8 cellular contexts compared by ENCODE assay signal in the genomic region with DNA sequence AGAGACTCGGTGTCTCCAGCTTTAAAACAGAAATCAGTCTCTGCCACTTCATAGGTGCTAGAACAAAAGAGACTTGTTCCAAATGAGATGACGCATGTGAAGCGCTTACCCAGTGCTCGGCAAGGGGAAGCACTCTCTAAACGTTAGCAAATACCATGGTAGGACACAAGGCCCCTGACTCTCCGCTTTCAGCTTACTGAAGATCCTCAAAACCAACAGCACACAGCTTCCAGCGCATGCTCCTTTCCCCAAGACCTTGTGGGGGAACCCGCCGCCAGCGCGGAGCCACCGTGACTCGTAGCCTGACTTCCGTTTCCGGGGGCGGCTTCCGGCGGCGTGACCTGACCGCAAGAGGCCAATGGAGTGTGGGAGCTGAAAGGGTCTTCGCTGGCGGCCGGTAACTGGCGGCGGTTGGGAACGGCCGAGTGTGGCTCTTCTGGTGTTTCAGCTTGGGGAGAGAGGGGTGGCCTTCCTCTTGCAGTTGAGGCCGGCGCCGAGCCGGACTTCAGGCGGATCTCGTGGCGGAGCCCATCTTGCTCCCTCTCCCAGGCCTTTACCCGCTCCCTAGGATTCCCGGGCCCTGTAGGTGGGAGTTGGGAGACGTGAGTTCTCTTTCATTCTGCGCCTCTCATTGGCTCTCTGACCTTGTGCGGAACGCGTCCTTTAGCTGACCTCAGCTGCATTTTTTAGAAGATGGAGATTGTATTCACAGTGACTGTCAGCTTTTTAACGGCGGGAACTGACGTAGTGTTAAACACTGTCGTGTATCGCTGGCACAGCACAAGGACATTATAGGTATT. TPM values are rescaled to one million over a fixed set of nuclear protein-coding genes. Genes with fewer than 3 reads are reported as not detected.
DNase-seq lines count a peak whose midpoint lies in the region; ATAC-seq and TF ChIP-seq lines count a peak whose summit lies in the region.

A gene with protein sequence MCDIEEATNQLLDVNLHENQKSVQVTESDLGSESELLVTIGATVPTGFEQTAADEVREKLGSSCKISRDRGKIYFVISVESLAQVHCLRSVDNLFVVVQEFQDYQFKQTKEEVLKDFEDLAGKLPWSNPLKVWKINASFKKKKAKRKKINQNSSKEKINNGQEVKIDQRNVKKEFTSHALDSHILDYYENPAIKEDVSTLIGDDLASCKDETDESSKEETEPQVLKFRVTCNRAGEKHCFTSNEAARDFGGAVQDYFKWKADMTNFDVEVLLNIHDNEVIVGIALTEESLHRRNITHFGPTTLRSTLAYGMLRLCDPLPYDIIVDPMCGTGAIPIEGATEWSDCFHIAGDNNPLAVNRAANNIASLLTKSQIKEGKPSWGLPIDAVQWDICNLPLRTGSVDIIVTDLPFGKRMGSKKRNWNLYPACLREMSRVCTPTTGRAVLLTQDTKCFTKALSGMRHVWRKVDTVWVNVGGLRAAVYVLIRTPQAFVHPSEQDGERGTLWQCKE (plus strand): TSS at position 324 of the 800 bp plus-strand sequence. CDS start 2,015 bp downstream, outside the sequence.

- H3K4me3 Mint-ChIP-seq in activated B cell treated with CpG ODN at 0.5 μM for 24 hours: peak within 1 kb of the TSS; percentile 99

- POLR2A ChIA-PET in AG04449 (lab: Yijun Ruan, JAX) (interaction anchor here (0.7 to 2.9 kb wide), 7 partner anchors 10 to 307 kb away, joined by 3 to 29 read pairs (median 3); a partner anchor contains a TSS), activated B cell treated with CpG ODN at 0.5 μM for 24 hours (lab: Charles Lee) (interaction anchor here (0.5 to 2.6 kb wide), 22 partner anchors 8 to 1776 kb away, joined by 3 to 84 read pairs (median 6); a partner anchor contains a TSS)

- CTCF ChIA-PET in AG04449 (lab: Yijun Ruan, JAX) (interaction anchor here (0.8 to 4.7 kb wide), 10 partner anchors 10 to 376 kb away, joined by 3 to 62 read pairs (median 4); no protein-coding TSS in a partner anchor), activated B cell treated with CpG ODN at 0.5 μM for 24 hours (lab: Charles Lee) (interaction anchor here (0.6 to 3.1 kb wide), 4 partner anchors 9 to 579 kb away, joined by 3 to 33 read pairs (median 4); no protein-coding TSS in a partner anchor)

- TF ChIP-seq CTCF in AG04449 (IDR thresholded peaks at IDR 0.05; ENCODE audit: insufficient read depth, low read length, missing control alignments) (no peak), activated B cell treated with CpG ODN at 0.5 μM for 24 hours (IDR thresholded peaks at IDR 0.05) (no peak)

- peak within 1 kb of the TSS; percentile 98 for H3K27ac Mint-ChIP-seq in activated B cell treated with CpG ODN at 0.5 μM for 24 hours

- peak within 1 kb of the TSS; percentile 69 for H3K27ac ChIP-seq in caudate nucleus (ENCODE audit: low read depth, low read length)

- peak; percentile 90 for ATAC-seq in GM18870 (IDR thresholded peaks at IDR 0.05; ENCODE audit: unreplicated experiment)
- ATAC-seq in HG03135 (IDR thresholded peaks at IDR 0.05; ENCODE audit: unreplicated experiment): peak; percentile 96
- ATAC-seq in activated B cell treated with CpG ODN at 0.5 μM for 24 hours (ENCODE audit: low read depth): peak; percentile 96

- H3K9me3 Mint-ChIP-seq in activated B cell treated with CpG ODN at 0.5 μM for 24 hours: no peaks in the 10 kb centered on the region

- peaks cover 32% of the 10 kb centered on the region for H3K36me3 Mint-ChIP-seq in activated B cell treated with CpG ODN at 0.5 μM for 24 hours (ENCODE audit: low read depth)

- peak; percentile 53 for DNase-seq in AG04449 (ENCODE audit: low read depth, low spot score)
- DNase-seq in NCI-H345 (lab: John Stamatoyannopoulos, UW): peak; percentile 87
- DNase-seq in activated B cell treated with CpG ODN at 0.5 μM for 24 hours: peak; percentile 92
- DNase-seq in caudate nucleus (lab: John Stamatoyannopoulos, UW): peak; percentile 36 to 95 (median 88)
- peak; percentile 97 for DNase-seq in iris pigment epithelial cell (ENCODE audit: low read depth)
- DNase-seq in stimulated activated CD4-positive, alpha-beta T cell treated with anti-CD3 and anti-CD28 coated beads, Interleukin-12 subunit alpha, Interleukin-12 subunit beta, amount 100 ng/mL, for 4 hours: peak; percentile 91

- intact Hi-C loops in activated B cell treated with CpG ODN at 0.5 μM for 24 hours (cut with micrococcal nuclease): loop anchor here (1.0 to 2.0 kb wide), 5 partner anchors 9 to 570 kb away; a partner anchor contains a TSS

- no peaks in the 10 kb centered on the region for H3K27me3 Mint-ChIP-seq in activated B cell treated with CpG ODN at 0.5 μM for 24 hours

- peaks cover 16% of the 10 kb centered on the region for H3K4me1 Mint-ChIP-seq in activated B cell treated with CpG ODN at 0.5 μM for 24 hours

- H3K4me3 ChIP-seq in AG04449 (ENCODE audit: low read depth, low read length): peak within 1 kb of the TSS; percentile 76

RNA-seq across cellular contexts. Expression of the gene that starts here (rescaled TPM):
- 34.3 and 42.0 TPM in 2 replicates for total RNA-seq in activated B cell treated with CpG ODN at 0.5 μM for 24 hours

Comparison
In these comparisons a context has a peak if more than half of its experiments do, and no peak if none do; other contexts are left out.
1. Peak in every context shown above with its lines: DNase-seq, ATAC-seq, H3K4me3 ChIP-seq and H3K27ac ChIP-seq.